Comparison of ENCODE assay signal across 8 cellular contexts in genomic region chr11:67055812-67056211, GRCh38. TPM values are rescaled to one million over a fixed set of nuclear protein-coding genes. Genes with fewer than 3 reads are reported as not detected.
A peak's percentile ranks its signal among the peaks of the same experiment; 100 is the strongest.
DNase-seq lines count a peak whose midpoint lies in the region; ATAC-seq and TF ChIP-seq lines count a peak whose summit lies in the region.
"Had no signal": no experiment of that assay in that cellular context is flagged by ENCODE, and none has a peak within 500 bp of the region (broad histone marks: within the 10 kb centered on the region; RNA-seq: fewer than 3 reads in every experiment).

No MANE protein-coding gene starts in this region.

- H3K27me3 Mint-ChIP-seq in activated B cell treated with CpG ODN at 0.5 μM for 24 hours, result peaks cover 25% of the 10 kb centered on the region

- no peaks in the 10 kb centered on the region for H3K27me3 ChIP-seq in HCT116 (ENCODE audit: insufficient read depth, low read length)

- peak overlapping the region; percentile 75 for H3K4me3 Mint-ChIP-seq in activated B cell treated with CpG ODN at 0.5 μM for 24 hours

- H3K4me1 ChIP-seq in HCT116 (ENCODE audit: control insufficient read depth in 1 of 2, insufficient read depth in 2 of 2, low read length in 2 of 2), result peaks cover 32 to 64% of the 10 kb centered on the region in 2 experiments

- H3K4me1 Mint-ChIP-seq in activated B cell treated with CpG ODN at 0.5 μM for 24 hours, result peaks cover 9% of the 10 kb centered on the region

- no peak for TF ChIP-seq RAD21 in HCT116 (IDR thresholded peaks at IDR 0.05; ENCODE audit: low read depth)

- peak overlapping the region; percentile 82 for H3K27ac ChIP-seq in HCT116 (ENCODE audit: low read depth, low read length)

- intact Hi-C loops in HCT116 (cut with micrococcal nuclease), result loop anchor here (2.0 to 10.0 kb wide), 2 partner anchors 189 to 261 kb away; no protein-coding TSS in a partner anchor
- intact Hi-C loops in activated B cell treated with CpG ODN at 0.5 μM for 24 hours (cut with micrococcal nuclease), result loop anchor here (2.0 kb wide), 1 partner anchor 15 kb away; no protein-coding TSS in a partner anchor

- H3K4me3 ChIP-seq in HCT116 (replicated peaks in 1 of 2; ENCODE audit: low read depth in 1 of 2, low read length in 2 of 2), result peak overlapping the region; percentile 77 to 81

- H3K36me3 ChIP-seq in HCT116 (ENCODE audit: control insufficient read depth in 1 of 2, insufficient read depth in 2 of 2, low read length in 2 of 2), result no peaks in the 10 kb centered on the region

- no TSS peak for BruUV-seq in HCT116 (replicated peaks; lab: Mats Ljungman, UMichigan)

- H3K79me2 ChIP-seq in HCT116 (ENCODE audit: insufficient read depth, low read length), result peaks cover 35% of the 10 kb centered on the region

- ATAC-seq in HCT116 (peak; percentile 16), activated B cell treated with CpG ODN at 0.5 μM for 24 hours (ENCODE audit: low read depth) (no peak)

- no peaks in the 10 kb centered on the region for H4K20me1 ChIP-seq in HCT116 (ENCODE audit: insufficient read depth)

- H3K9me3 Mint-ChIP-seq in activated B cell treated with CpG ODN at 0.5 μM for 24 hours, result no peaks in the 10 kb centered on the region
- H3K9me3 Mint-ChIP-seq: neural crest cell had no signal

- no peaks in the 10 kb centered on the region for H3K9me2 ChIP-seq in HCT116 (ENCODE audit: insufficient read depth)

- H3K9me3 ChIP-seq in HCT116 (ENCODE audit: control insufficient read depth in 1 of 2, insufficient read depth in 1 of 2, low read depth in 1 of 2, low read length in 2 of 2), result no peaks in the 10 kb centered on the region

- H2AFZ ChIP-seq in HCT116 (ENCODE audit: low read depth, low read length, poor library complexity, severe bottlenecking), result no peak overlapping the region

- TF ChIP-seq POLR2A in HCT116 (IDR thresholded peaks at IDR 0.05; ENCODE audit: borderline replicate concordance, extremely low read depth, insufficient read depth, insufficient read length), result no peak

- H3K36me3 Mint-ChIP-seq in activated B cell treated with CpG ODN at 0.5 μM for 24 hours (ENCODE audit: low read depth), result no peaks in the 10 kb centered on the region

- TF ChIP-seq CTCF in HCT116 (IDR thresholded peaks at IDR 0.05 in 2 of 3, conservative IDR thresholded peaks at IDR 0.05 in 1 of 3; ENCODE audit: borderline replicate concordance in 1 of 3, insufficient read depth in 1 of 3, low read depth in 2 of 3, low read length in 2 of 3) (no peak), activated B cell treated with CpG ODN at 0.5 μM for 24 hours (IDR thresholded peaks at IDR 0.05) (no peak)

- DNase-seq in HCT116 (ENCODE audit: low read depth, low spot score), result no peak
- DNase-seq in activated B cell treated with CpG ODN at 0.5 μM for 24 hours, result no peak
- DNase-seq in hepatic stellate cell (ENCODE audit: low spot score), result peak; percentile 50
- DNase-seq in stimulated activated CD4-positive, alpha-beta T cell treated with anti-CD3 and anti-CD28 coated beads, Interleukin-4, amount 100 ng/mL, for 4 hours, result peak; percentile 32 to 52
- DNase-seq in stimulated activated naive CD4-positive, alpha-beta T cell treated with Interleukin-2 at 50 U/mL for 16 hours (lab: John Stamatoyannopoulos, UW), result no peak
- DNase-seq in NCI-H1436 treated with DMSO at 0.1 percent for 48 hours (lab: John Stamatoyannopoulos, UW), result no peak
- no peak for DNase-seq in NCI-H82 (lab: John Stamatoyannopoulos, UW)

- CTCF ChIA-PET in HCT116 (lab: Charles Lee) (interaction anchor here (0.6 to 3.5 kb wide), 10 partner anchors 13 to 519 kb away, joined by 3 to 16 read pairs (median 4); no protein-coding TSS in a partner anchor), activated B cell treated with CpG ODN at 0.5 μM for 24 hours (lab: Charles Lee) (no interaction called here)

- H3K4me2 ChIP-seq in HCT116 (ENCODE audit: low read length), result peak overlapping the region; percentile 99

- RAD21 ChIA-PET in HCT116 (lab: Charles Lee; ENCODE audit: low non-redundant PET in 1 of 2, low total read pairs in 2 of 2, uncharacterized antibody in 2 of 2, unreplicated experiment in 2 of 2), result interaction anchor here in 1 of 2 experiments (0.7 kb wide), 1 partner anchor 184 kb away, joined by 4 read pairs; no protein-coding TSS in a partner anchor

- H3K27ac Mint-ChIP-seq in activated B cell treated with CpG ODN at 0.5 μM for 24 hours, result no peak overlapping the region

- peak overlapping the region; percentile 89 for H3K9ac ChIP-seq in HCT116 (ENCODE audit: low read length)

- POLR2A ChIA-PET in HCT116 (lab: Charles Lee) (interaction anchor here (0.6 to 1.8 kb wide), 9 partner anchors 9 to 261 kb away, joined by 3 to 6 read pairs (median 3); partner anchors contain the start of gene KDM2A), activated B cell treated with CpG ODN at 0.5 μM for 24 hours (lab: Charles Lee) (no interaction called here)

TF ChIP-seq in HCT116, 20 proteins besides CTCF, POLR2A, EP300 and RAD21:
- TF ChIP-seq POLR2AphosphoS5 (IDR thresholded peaks at IDR 0.05; ENCODE audit: low read depth, low read length) (peak; percentile 18; the same call in 1 of the 2 replicates), ZBTB33 (IDR thresholded peaks at IDR 0.05; ENCODE audit: extremely low read depth, insufficient replicate concordance, low read length) (no peak), SP1 (IDR thresholded peaks at IDR 0.05; ENCODE audit: low read depth) (no peak)

RNA-seq across cellular contexts. Expression of gene RHOD, which starts 0.8 kb away (rescaled TPM):
- 42.0 TPM for total RNA-seq in HCT116 (2021; ENCODE audit: unreplicated experiment)
- 49.9 and 56.0 TPM in 2 replicates for polyA plus RNA-seq in HCT116 (2012)
- 0.32 TPM in 1 of 2 replicates, not detected in the other for total RNA-seq in activated B cell treated with CpG ODN at 0.5 μM for 24 hours

RNA-seq across cellular contexts. Expression of gene SYT12, which starts 32.9 kb away (rescaled TPM):
- total RNA-seq in HCT116 (2021; ENCODE audit: unreplicated experiment), result 4.3 TPM
- polyA plus RNA-seq in HCT116 (2012), result 4.7 and 4.8 TPM in 2 replicates
- total RNA-seq in activated B cell treated with CpG ODN at 0.5 μM for 24 hours, result not detected in 2 replicates

Comparison
In these comparisons a context has a peak if more than half of its experiments do, and no peak if none do; other contexts are left out.
1. DNase-seq: peak in hepatic stellate cell (single experiment) and stimulated activated CD4-positive, alpha-beta T cell treated with anti-CD3 and anti-CD28 coated beads, Interleukin-4, amount 100 ng/mL, for 4 hours (2 of 2); none in HCT116 (single experiment), activated B cell treated with CpG ODN at 0.5 μM for 24 hours (single experiment), stimulated activated naive CD4-positive, alpha-beta T cell treated with Interleukin-2 at 50 U/mL for 16 hours (single experiment), NCI-H1436 treated with DMSO at 0.1 percent for 48 hours (single experiment) and NCI-H82 (single experiment).
2. RNA of gene RHOD, which starts 0.8 kb away (total RNA-seq): 42.0 TPM in HCT116 (single experiment); 0.32 TPM in activated B cell treated with CpG ODN at 0.5 μM for 24 hours; every median in the first group is over 10 times any median in the second.